8 cellular contexts compared by ENCODE assay signal in genomic region chr7:112286294-112287086, GRCh38.
A peak's percentile ranks its signal among the peaks of the same experiment; 100 is the strongest.
DNase-seq lines count a peak whose midpoint lies in the region; ATAC-seq and TF ChIP-seq lines count a peak whose summit lies in the region.

No MANE protein-coding gene starts in this region.

- H3K9me3 Mint-ChIP-seq in activated CD4-positive, alpha-beta memory T cell treated with anti-CD3 and anti-CD28 coated beads for 36 hours, result no peaks in the 10 kb centered on the region

- no peak overlapping the region for H3K9ac ChIP-seq in colonic mucosa (ENCODE audit: low read depth in 2 of 2, low read length in 2 of 2)

- no peak overlapping the region for H3K4me3 ChIP-seq in MG63
- H3K4me3 ChIP-seq in colonic mucosa, result no peak overlapping the region

- intact Hi-C loops in activated CD4-positive, alpha-beta memory T cell treated with anti-CD3 and anti-CD28 coated beads for 36 hours (cut with micrococcal nuclease), result loop anchor here (5.0 kb wide), 1 partner anchor 74 kb away; no protein-coding TSS in a partner anchor
- intact Hi-C loops in colonic mucosa (cut with DNase I), result no loop called here

- H3K27me3 ChIP-seq in MG63 (no peaks in the 10 kb centered on the region), colonic mucosa (no peaks in the 10 kb centered on the region)

- H3K4me3 Mint-ChIP-seq in activated CD4-positive, alpha-beta memory T cell treated with anti-CD3 and anti-CD28 coated beads for 36 hours, result no peak overlapping the region

- CTCF ChIA-PET in activated CD4-positive, alpha-beta memory T cell treated with anti-CD3 and anti-CD28 coated beads for 36 hours (lab: Charles Lee), result no interaction called here

- ATAC-seq in GM19397 (IDR thresholded peaks at IDR 0.05; ENCODE audit: unreplicated experiment) (peak; percentile 83), HG03139 (IDR thresholded peaks at IDR 0.05; ENCODE audit: unreplicated experiment) (peak; percentile 55)

- in situ Hi-C loops in ACHN (cut with HindIII; ENCODE audit: low pct_ligation_motif_present, low pct_unique_long_range_greater_than_20kb, low sequenced_read_pairs), result no loop called here

- H3K4me1 Mint-ChIP-seq in activated CD4-positive, alpha-beta memory T cell treated with anti-CD3 and anti-CD28 coated beads for 36 hours (ENCODE audit: low read depth), result peaks cover 5% of the 10 kb centered on the region

- H3K36me3 ChIP-seq in MG63, result no peaks in the 10 kb centered on the region
- H3K36me3 ChIP-seq in colonic mucosa, result no peaks in the 10 kb centered on the region

- TF ChIP-seq CTCF in colonic mucosa (IDR thresholded peaks at IDR 0.05), result no peak

- H3K9me3 ChIP-seq in MG63 (no peaks in the 10 kb centered on the region), colonic mucosa (no peaks in the 10 kb centered on the region)

- H3K27ac ChIP-seq in colonic mucosa, result no peak overlapping the region

- H3K27me3 Mint-ChIP-seq in activated CD4-positive, alpha-beta memory T cell treated with anti-CD3 and anti-CD28 coated beads for 36 hours, result no peaks in the 10 kb centered on the region

- H3K36me3 Mint-ChIP-seq in activated CD4-positive, alpha-beta memory T cell treated with anti-CD3 and anti-CD28 coated beads for 36 hours, result peaks cover 9% of the 10 kb centered on the region

- H3K4me1 ChIP-seq in colonic mucosa, result no peaks in the 10 kb centered on the region

- no peak overlapping the region for H3K27ac Mint-ChIP-seq in activated CD4-positive, alpha-beta memory T cell treated with anti-CD3 and anti-CD28 coated beads for 36 hours

- POLR2A ChIA-PET in activated CD4-positive, alpha-beta memory T cell treated with anti-CD3 and anti-CD28 coated beads for 36 hours (lab: Charles Lee), result no interaction called here

- DNase-seq in Ammon's horn (ENCODE audit: low spot score) (peak; percentile 45), NCI-H748 treated with DMSO at 0.1 percent for 48 hours (lab: John Stamatoyannopoulos, UW) (peak; percentile 88), ACHN (no peak), MG63 (no peak), colonic mucosa (no peak)
- DNase-seq in activated CD4-positive, alpha-beta memory T cell treated with anti-CD3 and anti-CD28 coated beads for 36 hours, result no peak

Comparison
In these comparisons a context has a peak if more than half of its experiments do, and no peak if none do; other contexts are left out.
1. DNase-seq: peak in Ammon's horn (single experiment) and NCI-H748 treated with DMSO at 0.1 percent for 48 hours (single experiment); none in activated CD4-positive, alpha-beta memory T cell treated with anti-CD3 and anti-CD28 coated beads for 36 hours (single experiment), ACHN (single experiment), MG63 (single experiment) and colonic mucosa (single experiment).